ENCODE assay signal across 1 cellular context in genomic region chr10:72030762-72031543, GRCh38.
TF ChIP-seq lines count a peak whose summit lies in the region.

No MANE protein-coding gene starts in this region.

TF ChIP-seq in IMR-90, 13 proteins besides CTCF, POLR2A, EP300 and RAD21 (continued from another document):
- no peak for TF ChIP-seq ELK1 (IDR thresholded peaks at IDR 0.05; ENCODE audit: borderline replicate concordance, low read depth, low read length)
- TF ChIP-seq CHD1 (IDR thresholded peaks at IDR 0.05; ENCODE audit: low read depth, low read length), result no peak
- no peak for TF ChIP-seq RFX5 (IDR thresholded peaks at IDR 0.05; ENCODE audit: low read depth, low read length)
- no peak for TF ChIP-seq NFE2L2 (IDR thresholded peaks at IDR 0.05; ENCODE audit: low read depth, low read length)
TF ChIP-seq in IMR-90: peak in this region for 0.
